ENCODE assay signal across 8 cellular contexts in the genomic region with DNA sequence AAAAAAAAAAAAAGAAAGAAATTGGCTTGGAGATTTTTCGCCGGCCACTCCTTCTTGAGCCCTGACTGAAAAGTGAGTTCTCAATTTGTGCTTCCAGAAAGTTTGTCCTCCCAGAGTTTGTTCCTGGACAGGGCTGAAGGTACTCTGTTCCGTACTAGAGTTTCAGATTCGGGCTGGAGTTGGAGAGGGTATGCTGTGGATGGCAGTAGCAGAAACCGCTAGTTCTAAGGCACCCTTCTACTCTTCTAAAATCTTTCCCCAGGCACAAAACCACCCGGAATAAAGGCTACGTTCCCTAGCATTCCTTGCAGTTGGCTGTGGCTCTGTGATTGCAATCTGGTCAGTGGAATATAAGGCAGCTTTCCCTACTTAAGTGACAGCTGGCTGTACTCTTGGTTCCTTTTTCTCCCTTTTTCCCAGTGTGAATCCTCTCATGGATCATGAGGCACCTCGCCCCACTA. TPM values are rescaled to one million over a fixed set of nuclear protein-coding genes. Genes with fewer than 3 reads are reported as not detected.
DNase-seq lines count a peak whose midpoint lies in the region; ATAC-seq lines count a peak whose summit lies in the region.

No MANE protein-coding gene starts in this region.

- ATAC-seq in naive thymus-derived CD4-positive, alpha-beta T cell, result no peak
- ATAC-seq in GM18498 (IDR thresholded peaks at IDR 0.05; ENCODE audit: unreplicated experiment), result no peak
- no peak for ATAC-seq in HG02571 (IDR thresholded peaks at IDR 0.05; ENCODE audit: unreplicated experiment)

- intact Hi-C loops in naive thymus-derived CD4-positive, alpha-beta T cell (cut with micrococcal nuclease), result loop anchor here (1.0 to 10.0 kb wide), 4 partner anchors 117 to 598 kb away; partner anchors contain the start of genes BCAS3 (in 1 of the 2), DHX40 (in 1 of the 2), RNFT1 (in 1 of the 2) and RPS6KB1 (in 1 of the 2)

- no peaks in the 10 kb centered on the region for H3K27me3 ChIP-seq in duodenal mucosa (ENCODE audit: control insufficient read depth in 1 of 2, insufficient read depth in 2 of 2, low read length in 2 of 2)
- H3K27me3 ChIP-seq in naive thymus-derived CD4-positive, alpha-beta T cell (ENCODE audit: control insufficient read depth in 2 of 2, insufficient read depth in 2 of 2, low read length in 2 of 2), result no peaks in the 10 kb centered on the region

- CTCF ChIA-PET in naive thymus-derived CD4-positive, alpha-beta T cell (lab: Charles Lee), result no interaction called here

- no peak overlapping the region for H3K27ac ChIP-seq in duodenal mucosa (ENCODE audit: low read depth, low read length)
- no peak overlapping the region for H3K27ac ChIP-seq in naive thymus-derived CD4-positive, alpha-beta T cell (ENCODE audit: low read depth, low read length)
- no peak overlapping the region for H3K27ac ChIP-seq in substantia nigra (ENCODE audit: low read depth, low read length, poor library complexity, severe bottlenecking)

- peak overlapping the region; percentile 72 to 97 (median 86) for H3K4me3 Mint-ChIP-seq in naive thymus-derived CD4-positive, alpha-beta T cell

- DNase-seq in NCI-H2196 (lab: John Stamatoyannopoulos, UW; ENCODE audit: unreplicated experiment) (peak; percentile 11), NCI-H2196 treated with DMSO at 0.1 percent for 48 hours (lab: John Stamatoyannopoulos, UW; ENCODE audit: unreplicated experiment) (no peak), OCI-M1 (lab: John Stamatoyannopoulos, UW) (peak; percentile 51), substantia nigra (lab: John Stamatoyannopoulos, UW) (no peak)
- no peak for DNase-seq in naive thymus-derived CD4-positive, alpha-beta T cell

- H3K9me3 Mint-ChIP-seq in naive thymus-derived CD4-positive, alpha-beta T cell, result no peaks in the 10 kb centered on the region

- H3K4me1 ChIP-seq in duodenal mucosa (ENCODE audit: control insufficient read depth in 1 of 2, insufficient read depth in 2 of 2, low read length in 2 of 2), result peaks cover 17 to 22% of the 10 kb centered on the region in 2 donors
- H3K4me1 ChIP-seq in naive thymus-derived CD4-positive, alpha-beta T cell (ENCODE audit: control insufficient read depth in 2 of 2, insufficient read depth in 2 of 2, low read length in 2 of 2), result peaks cover 8 to 14% of the 10 kb centered on the region in 2 donors

- H3K36me3 ChIP-seq in duodenal mucosa (ENCODE audit: control insufficient read depth in 1 of 2, insufficient read depth in 2 of 2, low read length in 2 of 2), result peaks cover 3 to 18% of the 10 kb centered on the region in 2 donors
- peaks cover 0 to 10% (median 4%) of the 10 kb centered on the region in 3 experiments for H3K36me3 ChIP-seq in naive thymus-derived CD4-positive, alpha-beta T cell (ENCODE audit: control insufficient read depth in 2 of 3, insufficient read depth in 3 of 3, low read length in 3 of 3)

- peak overlapping the region in 6 of 9 donors; percentile 24 to 58 (median 36) for H3K27ac Mint-ChIP-seq in naive thymus-derived CD4-positive, alpha-beta T cell

- H3K4me1 Mint-ChIP-seq in naive thymus-derived CD4-positive, alpha-beta T cell, result peaks cover 17 to 37% (median 28%) of the 10 kb centered on the region in 7 donors

- no peaks in the 10 kb centered on the region for H3K9me3 ChIP-seq in duodenal mucosa (ENCODE audit: control insufficient read depth in 1 of 2, low read length in 2 of 2)
- no peaks in the 10 kb centered on the region for H3K9me3 ChIP-seq in naive thymus-derived CD4-positive, alpha-beta T cell (ENCODE audit: control insufficient read depth in 2 of 3, low read length in 3 of 3)

- H3K9ac ChIP-seq in duodenal mucosa (ENCODE audit: low read depth in 1 of 2, low read length in 2 of 2), result peak overlapping the region; percentile 9 to 44

- peaks cover 0 to 11% (median 0%) of the 10 kb centered on the region in 5 donors for H3K36me3 Mint-ChIP-seq in naive thymus-derived CD4-positive, alpha-beta T cell

- H3K4me3 ChIP-seq in duodenal mucosa (ENCODE audit: low read depth in 1 of 2, low read length in 2 of 2), result peak overlapping the region; percentile 55 to 88
- peak overlapping the region; percentile 82 for H3K4me3 ChIP-seq in naive thymus-derived CD4-positive, alpha-beta T cell (ENCODE audit: low read length)

- POLR2A ChIA-PET in naive thymus-derived CD4-positive, alpha-beta T cell (lab: Charles Lee), result no interaction called here

- H3K27me3 Mint-ChIP-seq in naive thymus-derived CD4-positive, alpha-beta T cell, result no peaks in the 10 kb centered on the region

RNA-seq across cellular contexts. Expression of gene HEATR6, which starts 0.7 kb away (rescaled TPM):
- total RNA-seq in naive thymus-derived CD4-positive, alpha-beta T cell, result 10 to 100 TPM; 16.9 to 34.7 (median 19.1) TPM
- 10 to 100 TPM; 10.3 to 10.6 TPM for polyA plus RNA-seq in naive thymus-derived CD4-positive, alpha-beta T cell

Comparison
In these comparisons a context has a peak if more than half of its experiments do, and no peak if none do; other contexts are left out.
1. DNase-seq: peak in NCI-H2196 (single experiment) and OCI-M1 (single experiment); none in NCI-H2196 treated with DMSO at 0.1 percent for 48 hours (single experiment), naive thymus-derived CD4-positive, alpha-beta T cell (0 of 9) and substantia nigra (0 of 49).